In the genomic region with DNA sequence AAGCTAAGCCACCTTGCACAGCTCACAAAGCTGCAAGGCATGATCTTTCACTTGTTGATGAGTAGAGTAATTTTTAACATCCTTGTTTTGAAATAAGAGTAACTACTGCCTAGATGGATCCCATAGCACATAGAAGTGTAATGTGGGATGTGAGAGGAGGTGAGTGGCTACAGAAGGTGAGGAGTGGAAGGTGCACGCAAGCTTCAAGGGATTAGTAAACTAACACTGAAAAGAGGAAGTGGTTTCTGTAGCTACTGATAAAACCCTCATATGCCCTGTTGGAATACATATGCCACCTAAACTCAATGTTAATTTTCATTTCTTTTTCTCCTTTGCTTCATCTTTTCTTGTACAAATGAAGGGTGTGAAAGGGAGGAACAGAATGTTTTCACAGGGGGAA, we compare ENCODE assay signal across 8 cellular contexts.
DNase-seq lines count a peak whose midpoint lies in the region; ATAC-seq and TF ChIP-seq lines count a peak whose summit lies in the region.

No MANE protein-coding gene starts in this region.

- ATAC-seq in GM19455 (IDR thresholded peaks at IDR 0.05; ENCODE audit: unreplicated experiment): peak; percentile 64
- ATAC-seq in HG03175 (IDR thresholded peaks at IDR 0.05; ENCODE audit: unreplicated experiment): peak; percentile 77

- peak overlapping the region; percentile 28 for H3K4me3 ChIP-seq in GM06990 (replicated peaks; ENCODE audit: low read depth, low read length)

- DNase-seq in GM06990 (ENCODE audit: extremely low read depth, insufficient read length): peak; percentile 53
- peak; percentile 7 for DNase-seq in UCSD-AML1 (lab: John Stamatoyannopoulos, UW; ENCODE audit: unreplicated experiment)
- DNase-seq in epidermal melanocyte (ENCODE audit: insufficient read length, low spot score): no peak
- no peak for DNase-seq in COLO829 (ENCODE audit: low spot score)
- DNase-seq in activated gamma-delta T cell (lab: John Stamatoyannopoulos, UW): no peak
- no peak for DNase-seq in NCI-H2081 treated with DMSO at 0.1 percent for 48 hours (lab: John Stamatoyannopoulos, UW)

- no peaks in the 10 kb centered on the region for H3K36me3 ChIP-seq in GM06990 (ENCODE audit: control insufficient read depth, insufficient read depth, low read length)

- no peaks in the 10 kb centered on the region for H3K27me3 ChIP-seq in GM06990 (replicated peaks; ENCODE audit: control insufficient read depth, insufficient read depth, low read length)

- no peak for TF ChIP-seq CTCF in GM06990 (IDR thresholded peaks at IDR 0.05; ENCODE audit: insufficient read depth, low read length, poor library complexity, severe bottlenecking)

Comparison
In these comparisons a context has a peak if more than half of its experiments do, and no peak if none do; other contexts are left out.
1. DNase-seq: peak in GM06990 (single experiment) and UCSD-AML1 (single experiment); none in epidermal melanocyte (single experiment), COLO829 (single experiment), activated gamma-delta T cell (single experiment) and NCI-H2081 treated with DMSO at 0.1 percent for 48 hours (single experiment).